In genomic region chr1:8736927-8737326, GRCh38 we compare ENCODE assay signal across 1 cellular context.
TF ChIP-seq lines count a peak whose summit lies in the region.

No MANE protein-coding gene starts in this region.

TF ChIP-seq in HepG2, 621 proteins besides CTCF, POLR2A, EP300 and RAD21 (continued from another document and continues in another):
- TF ChIP-seq SRSF4 (IDR thresholded peaks at IDR 0.05; ENCODE audit: low read depth, low read length, poor library complexity, severe bottlenecking) = no peak
- no peak for TF ChIP-seq MBNL3 (CRISPR knock-in tag; conservative IDR thresholded peaks at IDR 0.05)
- TF ChIP-seq AHDC1 (CRISPR knock-in tag; IDR thresholded peaks at IDR 0.05; ENCODE audit: borderline replicate concordance) = peak; percentile 50; the same call in 1 of the 2 replicates
- no peak; the same call in 1 of the 2 replicates for TF ChIP-seq PPARG (CRISPR knock-in tag; conservative IDR thresholded peaks at IDR 0.05)
- no peak for TF ChIP-seq KDM5A (IDR thresholded peaks at IDR 0.05; ENCODE audit: borderline replicate concordance, low read length)
- no peak for TF ChIP-seq ZNF75D (CRISPR knock-in tag; IDR thresholded peaks at IDR 0.05; ENCODE audit: borderline replicate concordance)
- peak; percentile 38; the same call in 1 of the 2 replicates for TF ChIP-seq TCF7 (IDR thresholded peaks at IDR 0.05; ENCODE audit: low read depth)
- no peak for TF ChIP-seq KDM5B (CRISPR knock-in tag; IDR thresholded peaks at IDR 0.05; ENCODE audit: borderline replicate concordance)
- TF ChIP-seq, protein P1, sequence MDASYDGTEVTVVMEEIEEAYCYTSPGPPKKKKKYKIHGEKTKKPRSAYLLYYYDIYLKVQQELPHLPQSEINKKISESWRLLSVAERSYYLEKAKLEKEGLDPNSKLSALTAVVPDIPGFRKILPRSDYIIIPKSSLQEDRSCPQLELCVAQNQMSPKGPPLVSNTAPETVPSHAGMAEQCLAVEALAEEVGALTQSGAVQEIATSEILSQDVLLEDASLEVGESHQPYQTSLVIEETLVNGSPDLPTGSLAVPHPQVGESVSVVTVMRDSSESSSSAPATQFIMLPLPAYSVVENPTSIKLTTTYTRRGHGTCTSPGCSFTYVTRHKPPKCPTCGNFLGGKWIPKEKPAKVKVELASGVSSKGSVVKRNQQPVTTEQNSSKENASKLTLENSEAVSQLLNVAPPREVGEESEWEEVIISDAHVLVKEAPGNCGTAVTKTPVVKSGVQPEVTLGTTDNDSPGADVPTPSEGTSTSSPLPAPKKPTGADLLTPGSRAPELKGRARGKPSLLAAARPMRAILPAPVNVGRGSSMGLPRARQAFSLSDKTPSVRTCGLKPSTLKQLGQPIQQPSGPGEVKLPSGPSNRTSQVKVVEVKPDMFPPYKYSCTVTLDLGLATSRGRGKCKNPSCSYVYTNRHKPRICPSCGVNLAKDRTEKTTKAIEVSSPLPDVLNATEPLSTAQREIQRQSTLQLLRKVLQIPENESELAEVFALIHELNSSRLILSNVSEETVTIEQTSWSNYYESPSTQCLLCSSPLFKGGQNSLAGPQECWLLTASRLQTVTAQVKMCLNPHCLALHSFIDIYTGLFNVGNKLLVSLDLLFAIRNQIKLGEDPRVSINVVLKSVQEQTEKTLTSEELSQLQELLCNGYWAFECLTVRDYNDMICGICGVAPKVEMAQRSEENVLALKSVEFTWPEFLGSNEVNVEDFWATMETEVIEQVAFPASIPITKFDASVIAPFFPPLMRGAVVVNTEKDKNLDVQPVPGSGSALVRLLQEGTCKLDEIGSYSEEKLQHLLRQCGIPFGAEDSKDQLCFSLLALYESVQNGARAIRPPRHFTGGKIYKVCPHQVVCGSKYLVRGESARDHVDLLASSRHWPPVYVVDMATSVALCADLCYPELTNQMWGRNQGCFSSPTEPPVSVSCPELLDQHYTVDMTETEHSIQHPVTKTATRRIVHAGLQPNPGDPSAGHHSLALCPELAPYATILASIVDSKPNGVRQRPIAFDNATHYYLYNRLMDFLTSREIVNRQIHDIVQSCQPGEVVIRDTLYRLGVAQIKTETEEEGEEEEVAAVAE (CRISPR knock-in tag; IDR thresholded peaks at IDR 0.05; ENCODE audit: borderline replicate concordance) = no peak
- peak; percentile 95 for TF ChIP-seq ZBTB37 (CRISPR knock-in tag; IDR thresholded peaks at IDR 0.05)
- no peak for TF ChIP-seq ZNF337 (CRISPR knock-in tag; IDR thresholded peaks at IDR 0.05; ENCODE audit: borderline replicate concordance, low read depth)
- no peak for TF ChIP-seq ZSCAN29 (CRISPR knock-in tag; conservative IDR thresholded peaks at IDR 0.05)
- no peak for TF ChIP-seq SMYD3 (CRISPR knock-in tag; IDR thresholded peaks at IDR 0.05)
- no peak for TF ChIP-seq ZNF143 (CRISPR knock-in tag; IDR thresholded peaks at IDR 0.05)
- no peak for TF ChIP-seq TEAD2 (CRISPR knock-in tag; IDR thresholded peaks at IDR 0.05)
- TF ChIP-seq NCOA2 (CRISPR knock-in tag; IDR thresholded peaks at IDR 0.05) = peak; percentile 49; the same call in 1 of the 2 replicates
- peak; percentile 37 for TF ChIP-seq TEAD3 (CRISPR knock-in tag; optimal IDR thresholded peaks at IDR 0.05; ENCODE audit: borderline replicate concordance)
- TF ChIP-seq ISL2 (CRISPR knock-in tag; IDR thresholded peaks at IDR 0.05) = peak; percentile 59; the same call in 1 of the 2 replicates
- TF ChIP-seq ZNF646 (CRISPR knock-in tag; IDR thresholded peaks at IDR 0.05) = no peak
- TF ChIP-seq KLF6 (CRISPR knock-in tag; IDR thresholded peaks at IDR 0.05) = no peak
- TF ChIP-seq BORCS8-MEF2B (CRISPR knock-in tag; IDR thresholded peaks at IDR 0.05) = no peak
- TF ChIP-seq PBX2 (CRISPR knock-in tag; IDR thresholded peaks at IDR 0.05) = no peak
- peak; percentile 50; the same call in 1 of the 2 replicates for TF ChIP-seq KDM6A (CRISPR knock-in tag; IDR thresholded peaks at IDR 0.05; ENCODE audit: low read depth)
- TF ChIP-seq ZNF746 (CRISPR knock-in tag; IDR thresholded peaks at IDR 0.05) = no peak
- TF ChIP-seq NCOA5 (CRISPR knock-in tag; IDR thresholded peaks at IDR 0.05) = no peak
- no peak for TF ChIP-seq SMARCE1 (IDR thresholded peaks at IDR 0.05; ENCODE audit: borderline replicate concordance)
- TF ChIP-seq ZNF281 (CRISPR knock-in tag; IDR thresholded peaks at IDR 0.05; ENCODE audit: borderline replicate concordance) = no peak
- TF ChIP-seq PHF21A (CRISPR knock-in tag; IDR thresholded peaks at IDR 0.05) = peak; percentile 58
- peak; percentile 50; the same call in 1 of the 2 replicates for TF ChIP-seq ETV5 (CRISPR knock-in tag; IDR thresholded peaks at IDR 0.05; ENCODE audit: borderline replicate concordance)
- no peak for TF ChIP-seq HHEX (CRISPR knock-in tag; IDR thresholded peaks at IDR 0.05)
- no peak for TF ChIP-seq SP5 (CRISPR knock-in tag; IDR thresholded peaks at IDR 0.05; ENCODE audit: borderline replicate concordance, low read depth)
- 0 out of 2 replicates have a peak, but pooled peaks have one; percentile 18 for TF ChIP-seq IRF2 (CRISPR knock-in tag; IDR thresholded peaks at IDR 0.05)
